In the genomic region with DNA sequence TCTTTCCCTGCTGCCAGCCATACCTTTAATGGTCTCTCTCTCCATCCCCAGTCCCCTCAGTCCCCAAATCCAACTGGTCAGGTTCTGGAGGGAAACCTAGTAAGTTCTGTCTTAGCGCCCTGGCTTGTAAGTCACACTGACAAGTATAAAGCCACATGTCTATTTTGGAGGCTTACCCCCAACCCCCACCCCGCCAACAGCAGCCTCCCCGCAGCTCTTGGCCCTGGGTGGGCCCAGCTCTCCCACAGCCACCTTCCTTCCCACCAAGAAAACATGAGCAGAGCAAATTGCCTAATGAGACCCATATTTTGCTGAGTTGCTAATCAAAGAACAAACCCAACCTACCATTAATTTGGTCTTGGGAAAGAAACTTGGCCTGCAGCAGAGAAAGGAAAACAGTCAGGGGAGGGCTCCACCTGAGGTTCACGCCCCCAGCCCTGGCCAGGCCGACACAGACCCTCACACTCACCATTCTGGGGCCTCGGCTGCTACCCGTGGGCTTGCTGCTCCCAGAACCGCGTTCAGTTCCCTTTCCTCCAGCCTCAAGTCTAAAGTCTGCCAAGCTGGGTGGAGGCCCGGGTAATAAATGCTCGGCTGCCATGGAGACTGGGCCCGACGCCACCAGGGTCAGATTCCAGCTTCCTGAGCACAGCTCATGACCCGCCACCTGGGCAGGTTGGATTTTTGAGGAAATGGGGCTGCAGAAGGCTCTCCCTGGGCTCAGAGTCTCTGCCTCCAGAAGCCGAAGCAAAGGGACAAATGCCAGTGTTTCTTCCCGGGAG, we compare ENCODE assay signal across 10 cellular contexts. TPM values are rescaled to one million over a fixed set of nuclear protein-coding genes. Genes with fewer than 3 reads are reported as not detected.
DNase-seq lines count a peak whose midpoint lies in the region; ATAC-seq, FAIRE-seq and TF ChIP-seq lines count a peak whose summit lies in the region.
"Had no signal": no experiment of that assay in that cellular context is flagged by ENCODE, and none has a peak within 500 bp of the region (broad histone marks: within the 10 kb centered on the region; RNA-seq: fewer than 3 reads in every experiment).

CALML4 (minus strand) TSS at position 557 of the 782 bp plus-strand sequence; CDS start at position 472, 85 bp downstream.

- H3K9me1 ChIP-seq in K562 (ENCODE audit: control insufficient read depth, insufficient read depth, low read length) = no peaks in the 10 kb centered on the region

- H3K36me3 Mint-ChIP-seq in activated naive CD8-positive, alpha-beta T cell treated with anti-CD3 and anti-CD28 coated beads, Interleukin-2, amount 10 ng/mL, durations not matched to agents 7 days and 5 days = peaks cover 3% of the 10 kb centered on the region
- H3K36me3 Mint-ChIP-seq in activated naive CD8-positive, alpha-beta T cell treated with anti-CD3 and anti-CD28 coated beads, Interleukin-2, amount 50 U/mL, for 24 hours (ENCODE audit: low read depth) = peaks cover 1% of the 10 kb centered on the region

- H3K27me3 Mint-ChIP-seq in activated naive CD8-positive, alpha-beta T cell treated with anti-CD3 and anti-CD28 coated beads, Interleukin-2, amount 10 ng/mL, durations not matched to agents 7 days and 5 days = no peaks in the 10 kb centered on the region
- no peaks in the 10 kb centered on the region for H3K27me3 Mint-ChIP-seq in activated naive CD8-positive, alpha-beta T cell treated with anti-CD3 and anti-CD28 coated beads, Interleukin-2, amount 50 U/mL, for 24 hours
- H3K27me3 Mint-ChIP-seq: stimulated activated naive CD8-positive, alpha-beta T cell treated with anti-CD3 and anti-CD28 coated beads, Interleukin-15, Interleukin-2, amounts not matched to agents 100 ng/mL and 50 ng/mL, for 24 hours had no signal

- peaks cover 14 to 38% of the 10 kb centered on the region in 2 experiments for H3K4me1 ChIP-seq in K562 (replicated peaks in 1 of 2; ENCODE audit: control insufficient read depth in 2 of 2, insufficient read depth in 2 of 2, low read length in 2 of 2)

- peak within 1 kb of the TSS; percentile 65 for H3K4me2 ChIP-seq in K562 (ENCODE audit: insufficient read depth, low read length)

- peaks cover 31% of the 10 kb centered on the region for H3K79me2 ChIP-seq in K562 (ENCODE audit: control insufficient read depth, insufficient read depth, low read length)

- H3K4me3 ChIP-seq in K562 (peak within 1 kb of the TSS; percentile 27; the same call in 1 of the 2 replicates), WERI-Rb-1 (ENCODE audit: low read depth, low read length) (no peak within 1 kb of the TSS)

- no peak for TF ChIP-seq CTCF in K562 (IDR thresholded peaks at IDR 0.05 in 2 of 3, conservative IDR thresholded peaks at IDR 0.05 in 1 of 3; ENCODE audit: insufficient read depth in 2 of 3, low read depth in 1 of 3, low read length in 3 of 3)
- no peak for TF ChIP-seq CTCF in WERI-Rb-1 (IDR thresholded peaks at IDR 0.05; ENCODE audit: low read depth, low read length)

- peaks cover 22% of the 10 kb centered on the region for H3K4me1 Mint-ChIP-seq in activated naive CD8-positive, alpha-beta T cell treated with anti-CD3 and anti-CD28 coated beads, Interleukin-2, amount 10 ng/mL, durations not matched to agents 7 days and 5 days
- H3K4me1 Mint-ChIP-seq in activated naive CD8-positive, alpha-beta T cell treated with anti-CD3 and anti-CD28 coated beads, Interleukin-2, amount 50 U/mL, for 24 hours = peaks cover 12% of the 10 kb centered on the region

- no peaks in the 10 kb centered on the region for H3K9me3 Mint-ChIP-seq in activated naive CD8-positive, alpha-beta T cell treated with anti-CD3 and anti-CD28 coated beads, Interleukin-2, amount 10 ng/mL, durations not matched to agents 7 days and 5 days
- no peaks in the 10 kb centered on the region for H3K9me3 Mint-ChIP-seq in activated naive CD8-positive, alpha-beta T cell treated with anti-CD3 and anti-CD28 coated beads, Interleukin-2, amount 50 U/mL, for 24 hours
- H3K9me3 Mint-ChIP-seq: stimulated activated naive CD8-positive, alpha-beta T cell treated with anti-CD3 and anti-CD28 coated beads, Interleukin-15, Interleukin-2, amounts not matched to agents 100 ng/mL and 50 ng/mL, for 24 hours had no signal

- TF ChIP-seq RAD21 in K562 (CRISPR knock-in tag; conservative IDR thresholded peaks at IDR 0.05 in 1 of 2, IDR thresholded peaks at IDR 0.05 in 1 of 2) = no peak

- in situ Hi-C loops in K562 (cut with MboI) = no loop called here

- intact Hi-C loops in K562 (cut with micrococcal nuclease) = no loop called here

- TF ChIP-seq EP300 in K562 (IDR thresholded peaks at IDR 0.05; ENCODE audit: low read length) = no peak

- no peak for FAIRE-seq in K562 (lab: Jason Lieb, UNC)

- H3K27ac ChIP-seq in K562 (ENCODE audit: extremely low read depth, low read depth, low read length) = peak within 1 kb of the TSS; percentile 75
- no peak within 1 kb of the TSS for H3K27ac ChIP-seq in WERI-Rb-1

- H4K20me1 ChIP-seq in K562 (replicated peaks; ENCODE audit: control insufficient read depth, insufficient read depth, low read length) = 0 out of 2 replicates have a peak, but pooled peaks cover 7% of the 10 kb centered on the region

- 98% methylated on average over 14 of the region's 16 CpGs for WGBS in K562 (ENCODE audit: insufficient coverage, low coverage, missing lambda C conversion rate)

- H2AFZ ChIP-seq in K562 (ENCODE audit: low read depth, low read length) = peak within 1 kb of the TSS; percentile 32; the same call in 1 of the 2 replicates

- no peak for DNase-seq in activated naive CD8-positive, alpha-beta T cell treated with anti-CD3 and anti-CD28 coated beads, Interleukin-2, amount 10 ng/mL, durations not matched to agents 7 days and 5 days
- no peak for DNase-seq in activated naive CD8-positive, alpha-beta T cell treated with anti-CD3 and anti-CD28 coated beads, Interleukin-2, amount 50 U/mL, for 24 hours
- DNase-seq in K562 (ENCODE audit: extremely low read depth in 1 of 4, low spot score in 3 of 4) (peak in 1 of 4 experiments; percentile 9), lung microvascular endothelial cell (ENCODE audit: low read depth in 2 of 2) (peak; percentile 68 to 69), WERI-Rb-1 (no peak)
- DNase-seq: DND-41 had no signal

- H3K27ac Mint-ChIP-seq in activated naive CD8-positive, alpha-beta T cell treated with anti-CD3 and anti-CD28 coated beads, Interleukin-2, amount 10 ng/mL, durations not matched to agents 7 days and 5 days = peak within 1 kb of the TSS; percentile 68
- H3K27ac Mint-ChIP-seq in activated naive CD8-positive, alpha-beta T cell treated with anti-CD3 and anti-CD28 coated beads, Interleukin-2, amount 50 U/mL, for 24 hours = no peak within 1 kb of the TSS
- H3K27ac Mint-ChIP-seq: stimulated activated naive CD8-positive, alpha-beta T cell treated with anti-CD3 and anti-CD28 coated beads, Interleukin-15, Interleukin-2, amounts not matched to agents 100 ng/mL and 50 ng/mL, for 24 hours had no signal

- no peak for TF ChIP-seq POLR2A in K562 (conservative IDR thresholded peaks at IDR 0.05)

- H3K9me3 ChIP-seq in K562 (replicated peaks; ENCODE audit: control insufficient read depth, insufficient read depth, low read depth, low read length) = no peaks in the 10 kb centered on the region
- H3K9me3 ChIP-seq in WERI-Rb-1 (ENCODE audit: severe bottlenecking) = no peaks in the 10 kb centered on the region

- POLR2A ChIA-PET in activated naive CD8-positive, alpha-beta T cell treated with anti-CD3 and anti-CD28 coated beads, Interleukin-2, amount 10 ng/mL, durations not matched to agents 7 days and 5 days (lab: Charles Lee) = no interaction called here
- POLR2A ChIA-PET in K562 (lab: Yijun Ruan, JAX) = interaction anchor here (0.6 to 1.3 kb wide), 5 partner anchors 12 to 311 kb away, joined by 3 to 4 read pairs (median 3); no protein-coding TSS in a partner anchor

- peak within 1 kb of the TSS; percentile 40 for H3K4me3 Mint-ChIP-seq in activated naive CD8-positive, alpha-beta T cell treated with anti-CD3 and anti-CD28 coated beads, Interleukin-2, amount 10 ng/mL, durations not matched to agents 7 days and 5 days
- no peak within 1 kb of the TSS for H3K4me3 Mint-ChIP-seq in activated naive CD8-positive, alpha-beta T cell treated with anti-CD3 and anti-CD28 coated beads, Interleukin-2, amount 50 U/mL, for 24 hours
- H3K4me3 Mint-ChIP-seq: stimulated activated naive CD8-positive, alpha-beta T cell treated with anti-CD3 and anti-CD28 coated beads, Interleukin-15, Interleukin-2, amounts not matched to agents 100 ng/mL and 50 ng/mL, for 24 hours had no signal

- H3K27me3 ChIP-seq in K562 (ENCODE audit: control insufficient read depth in 2 of 2, insufficient read depth in 2 of 2, low read length in 2 of 2) (no peaks in the 10 kb centered on the region), WERI-Rb-1 (ENCODE audit: insufficient read depth, low read depth, severe bottlenecking) (no peaks in the 10 kb centered on the region)

- H3K36me3 ChIP-seq in K562 (ENCODE audit: control insufficient read depth, insufficient read depth, low read length) = peaks cover 54% of the 10 kb centered on the region; the same call in 2 of the 3 replicates
- H3K36me3 ChIP-seq in WERI-Rb-1 = peaks cover 38% of the 10 kb centered on the region

- CTCF ChIA-PET in K562 (lab: Yijun Ruan, JAX; ENCODE audit: low intra/inter-chr PET ratio) = no interaction called here

- no TSS peak for BruUV-seq in K562 (replicated peaks; lab: Mats Ljungman, UMichigan)

- no peak for ATAC-seq in activated naive CD8-positive, alpha-beta T cell treated with anti-CD3 and anti-CD28 coated beads, Interleukin-2, amount 10 ng/mL, durations not matched to agents 7 days and 5 days (ENCODE audit: low read depth)
- no peak for ATAC-seq in activated naive CD8-positive, alpha-beta T cell treated with anti-CD3 and anti-CD28 coated beads, Interleukin-2, amount 50 U/mL, for 24 hours
- ATAC-seq in K562 (no peak), HG02678 (IDR thresholded peaks at IDR 0.05; ENCODE audit: unreplicated experiment) (no peak), GM19035 (IDR thresholded peaks at IDR 0.05; ENCODE audit: unreplicated experiment) (no peak), HG02759 (IDR thresholded peaks at IDR 0.05; ENCODE audit: unreplicated experiment) (no peak)

- peak within 1 kb of the TSS; percentile 49 to 88 for H3K9ac ChIP-seq in K562 (ENCODE audit: insufficient read depth in 1 of 2, low read depth in 2 of 2, low read length in 2 of 2)

RNA-seq across cellular contexts. Expression of gene CALML4, which starts in this region (rescaled TPM):
- 10 to 100 TPM; 10.3 to 12.2 TPM for total RNA-seq in activated naive CD8-positive, alpha-beta T cell treated with anti-CD3 and anti-CD28 coated beads, Interleukin-2, amount 10 ng/mL, durations not matched to agents 7 days and 5 days
- total RNA-seq in K562 (2011; cell fraction: chromatin; rRNA removed; ENCODE audit: low replicate concordance) = 41.4 and 49.7 TPM in 2 replicates
- total RNA-seq in K562 (2011; cell fraction: nucleolus; rRNA removed) = 19.3 and 20.3 TPM in 2 replicates
- 29.4 and 47.2 TPM in 2 replicates for total RNA-seq in K562 (2011; cell fraction: nucleoplasm; rRNA removed)
- total RNA-seq in K562 (2014; rRNA removed) (7.6 and 8.7 TPM in 2 replicates), K562 (2014; rRNA removed; fragmentation: Illumina TruSeq; extraction: Trizol) (15.5 and 19.8 TPM in 2 replicates), K562 (2015; rRNA removed; fragmentation: Illumina TruSeq; extraction: Trizol) (16.7 and 17.4 TPM in 2 replicates), K562 (2021) (6.3 and 6.5 TPM in 2 replicates), lung microvascular endothelial cell (1.1 and 1.4 TPM in 2 replicates)
- polyA plus RNA-seq in K562 (2011; rRNA removed) (16.9 and 18.2 TPM in 2 replicates), K562 (2014; fragmentation: Illumina TruSeq; extraction: Trizol) (20.8 and 24.4 TPM in 2 replicates), K562 (2014; fragmentation: Nextera tagmentation; extraction: Ambion mirVana) (1 to 10 TPM; 2.8 to 3.8 TPM), K562 (2014; rRNA removed) (15.6 and 30.6 TPM in 2 replicates)
- polyA plus RNA-seq in K562 (2011; cell fraction: cytosol; rRNA removed) = 2.6 and 3.5 TPM in 2 replicates
- 11.0 and 16.7 TPM in 2 replicates for polyA plus RNA-seq in K562 (2011; cell fraction: nucleus; rRNA removed)
- 6.4 and 11.6 TPM in 2 replicates for polyA plus RNA-seq in K562 (2012)
- 6.1 and 7.6 TPM in 2 replicates for polyA minus RNA-seq in K562 (2011; rRNA and poly(A)+ RNA removed)
- polyA minus RNA-seq in K562 (2011; cell fraction: cytosol; rRNA and poly(A)+ RNA removed) = 0.73 and 1.2 TPM in 2 replicates
- polyA minus RNA-seq in K562 (2011; cell fraction: nucleus; rRNA and poly(A)+ RNA removed) = 3.6 and 6.1 TPM in 2 replicates

Comparison
In these comparisons a context has a peak if more than half of its experiments do, and no peak if none do; other contexts are left out.
1. DNase-seq: peak in lung microvascular endothelial cell (2 of 2); none in activated naive CD8-positive, alpha-beta T cell treated with anti-CD3 and anti-CD28 coated beads, Interleukin-2, amount 10 ng/mL, durations not matched to agents 7 days and 5 days (single experiment), activated naive CD8-positive, alpha-beta T cell treated with anti-CD3 and anti-CD28 coated beads, Interleukin-2, amount 50 U/mL, for 24 hours (single experiment) and WERI-Rb-1 (single experiment).